9 cellular contexts compared by ENCODE assay signal in genomic region chr20:59004493-59004762, GRCh38. TPM values are rescaled to one million over a fixed set of nuclear protein-coding genes. Genes with fewer than 3 reads are reported as not detected.
DNase-seq lines count a peak whose midpoint lies in the region; ATAC-seq, FAIRE-seq and TF ChIP-seq lines count a peak whose summit lies in the region.
"Had no signal": no experiment of that assay in that cellular context is flagged by ENCODE, and none has a peak within 500 bp of the region (broad histone marks: within the 10 kb centered on the region; RNA-seq: fewer than 3 reads in every experiment).

No MANE protein-coding gene starts in this region.

- H3K4me3 ChIP-seq in GM12864 (ENCODE audit: low read depth, low read length) (peak overlapping the region; percentile 76), small intestine (ENCODE audit: low read depth in 1 of 2, low read length in 2 of 2) (peak overlapping the region in 1 of 2 donors; percentile 87)

- in situ Hi-C loops in KBM-7 (cut with MboI; ENCODE audit: low pct_unique_long_range_greater_than_20kb, low sequenced_read_pairs): no loop called here

- POLR2A ChIA-PET in activated CD4-positive, alpha-beta T cell treated with anti-CD3 and anti-CD28 coated beads for 36 hours (lab: Charles Lee): interaction anchor here (0.6 kb wide), 1 partner anchor 396 kb away, joined by 4 read pairs; no protein-coding TSS in a partner anchor
- POLR2A ChIA-PET in GM10248 (lab: Yijun Ruan, JAX): interaction anchor here (0.6 to 2.3 kb wide), 4 partner anchors 11 to 97 kb away, joined by 3 to 6 read pairs (median 5); partner anchors contain the start of gene ATP5F1E

- no peaks in the 10 kb centered on the region for H3K27me3 Mint-ChIP-seq in activated CD4-positive, alpha-beta T cell treated with anti-CD3 and anti-CD28 coated beads for 36 hours

- H3K4me1 ChIP-seq in small intestine (ENCODE audit: control insufficient read depth in 2 of 2, insufficient read depth in 1 of 2, low read depth in 1 of 2, low read length in 1 of 2): peaks cover 2 to 4% of the 10 kb centered on the region in 2 donors

- H3K27ac ChIP-seq in small intestine (ENCODE audit: low read depth in 1 of 2, low read length in 1 of 2): peak overlapping the region; percentile 52 to 87

- H3K36me3 ChIP-seq in small intestine (ENCODE audit: control insufficient read depth in 2 of 2, insufficient read depth in 2 of 2, low read length in 2 of 2): peaks cover 0 to 7% of the 10 kb centered on the region in 2 donors

- FAIRE-seq in small intestine (lab: Jason Lieb, UNC): no peak

- CTCF ChIA-PET in activated CD4-positive, alpha-beta T cell treated with anti-CD3 and anti-CD28 coated beads for 36 hours (lab: Charles Lee): no interaction called here
- CTCF ChIA-PET in GM10248 (lab: Yijun Ruan, JAX): interaction anchor here (1.2 to 1.8 kb wide), 2 partner anchors 27 to 353 kb away, joined by 3 to 5 read pairs; partner anchors contain the start of genes ATP5F1E and STX16

- H3K4me3 Mint-ChIP-seq in activated CD4-positive, alpha-beta T cell treated with anti-CD3 and anti-CD28 coated beads for 36 hours: peak overlapping the region; percentile 69

- ATAC-seq in activated CD4-positive, alpha-beta T cell treated with anti-CD3 and anti-CD28 coated beads for 36 hours: no peak
- no peak for ATAC-seq in GM19328 (IDR thresholded peaks at IDR 0.05; ENCODE audit: unreplicated experiment)
- no peak for ATAC-seq in GM18519 (IDR thresholded peaks at IDR 0.05; ENCODE audit: low FRiP score, unreplicated experiment)

- peaks cover 12% of the 10 kb centered on the region for H3K36me3 Mint-ChIP-seq in activated CD4-positive, alpha-beta T cell treated with anti-CD3 and anti-CD28 coated beads for 36 hours (ENCODE audit: low read depth)

- DNase-seq in GM12864 (ENCODE audit: low read depth) (no peak), small intestine (no peak), GM10248 (ENCODE audit: extremely low spot score) (no peak), KBM-7 (no peak)
- peak; percentile 81 for DNase-seq in activated CD4-positive, alpha-beta T cell treated with anti-CD3 and anti-CD28 coated beads for 36 hours
- DNase-seq in effector CD8-positive, alpha-beta T cell (lab: John Stamatoyannopoulos, UW): peak; percentile 50

- H3K4me1 Mint-ChIP-seq in activated CD4-positive, alpha-beta T cell treated with anti-CD3 and anti-CD28 coated beads for 36 hours: peaks cover 31% of the 10 kb centered on the region

- no peaks in the 10 kb centered on the region for H3K9me3 Mint-ChIP-seq in activated CD4-positive, alpha-beta T cell treated with anti-CD3 and anti-CD28 coated beads for 36 hours (ENCODE audit: low read depth)

- H3K27me3 ChIP-seq in small intestine (ENCODE audit: control insufficient read depth in 2 of 2, insufficient read depth in 2 of 2, low read length in 2 of 2): no peaks in the 10 kb centered on the region

- WGBS in small intestine, 3 donors: 37 to 51% (median 46%) methylated on average over 4 of the region's 4 CpGs

- no peaks in the 10 kb centered on the region for H3K9me3 ChIP-seq in small intestine (ENCODE audit: control insufficient read depth, low read depth)

- peak overlapping the region; percentile 79 for H3K27ac Mint-ChIP-seq in activated CD4-positive, alpha-beta T cell treated with anti-CD3 and anti-CD28 coated beads for 36 hours

- TF ChIP-seq CTCF in GM12864 (IDR thresholded peaks at IDR 0.05; ENCODE audit: low read depth, low read length, missing control alignments): no peak
- TF ChIP-seq CTCF in GM10248 (IDR thresholded peaks at IDR 0.05; ENCODE audit: control extremely low read depth, extremely low read depth, low read depth, missing control alignments): no peak

- intact Hi-C loops in activated CD4-positive, alpha-beta T cell treated with anti-CD3 and anti-CD28 coated beads for 36 hours (cut with DNase I, micrococcal nuclease): no loop called here

RNA-seq across cellular contexts. Expression of gene CTSZ, which starts 2.6 kb away (rescaled TPM):
- total RNA-seq in activated CD4-positive, alpha-beta T cell treated with anti-CD3 and anti-CD28 coated beads for 36 hours: 10 to 100 TPM; 26.6 to 29.4 TPM
- 100 to 1,000 TPM; 180 to 277 (median 185) TPM for polyA plus RNA-seq in small intestine

RNA-seq across cellular contexts. Expression of gene TUBB1, which starts 14.8 kb away (rescaled TPM):
- not detected for total RNA-seq in activated CD4-positive, alpha-beta T cell treated with anti-CD3 and anti-CD28 coated beads for 36 hours
- under 1 TPM in 1 of 3 donors, not detected in 2; 0.01 TPM for polyA plus RNA-seq in small intestine
- total RNA-seq: kidney epithelial cell had no signal

RNA-seq across cellular contexts. Expression of gene NELFCD, which starts 23.4 kb away (rescaled TPM):
- 100 to 1,000 TPM; 111 to 121 TPM for total RNA-seq in activated CD4-positive, alpha-beta T cell treated with anti-CD3 and anti-CD28 coated beads for 36 hours
- polyA plus RNA-seq in small intestine: 10 to 100 TPM; 29.5 to 45.2 (median 44.4) TPM

RNA-seq across cellular contexts. Expression of gene ATP5F1E, which starts 27.7 kb away (rescaled TPM):
- 10 to 100 TPM; 63.5 to 76.1 TPM for total RNA-seq in activated CD4-positive, alpha-beta T cell treated with anti-CD3 and anti-CD28 coated beads for 36 hours
- 10 to 100 TPM; 49.6 to 73.8 (median 65.8) TPM for polyA plus RNA-seq in small intestine

RNA-seq across cellular contexts. Expression of gene PRELID3B, which starts 38.2 kb away (rescaled TPM):
- 100 to 1,000 TPM; 148 to 196 TPM for total RNA-seq in activated CD4-positive, alpha-beta T cell treated with anti-CD3 and anti-CD28 coated beads for 36 hours
- polyA plus RNA-seq in small intestine: 100 to 1,000 TPM in 2 of 3 donors, 10 to 100 TPM in 1; 74.3 to 120 (median 114) TPM

Comparison
In these comparisons a context has a peak if more than half of its experiments do, and no peak if none do; other contexts are left out.
1. DNase-seq: peak in activated CD4-positive, alpha-beta T cell treated with anti-CD3 and anti-CD28 coated beads for 36 hours (single experiment) and effector CD8-positive, alpha-beta T cell (single experiment); none in GM12864 (single experiment), small intestine (single experiment), GM10248 (single experiment) and KBM-7 (single experiment).